In the genomic region with DNA sequence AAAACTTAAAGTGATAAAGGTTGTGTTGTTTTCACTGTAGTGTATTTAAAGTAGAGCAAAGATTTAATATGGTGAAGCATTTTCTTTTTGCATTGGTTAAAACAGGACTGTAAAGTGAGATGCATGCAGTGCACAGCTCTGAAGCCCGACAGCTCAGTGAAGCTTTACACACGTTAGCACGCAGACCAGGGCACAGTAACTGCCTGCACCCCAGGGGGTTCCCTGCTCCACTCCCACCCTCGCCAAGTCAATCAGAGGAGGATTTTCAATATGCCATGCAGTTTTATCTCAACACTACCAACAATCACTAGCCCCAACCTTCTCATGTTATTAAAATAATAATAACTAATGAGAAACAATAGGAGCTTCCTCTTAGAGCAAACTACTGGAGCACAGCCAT, we compare ENCODE assay signal across 37 cellular contexts. TPM values are rescaled to one million over a fixed set of nuclear protein-coding genes. Genes with fewer than 3 reads are reported as not detected.
"Had no signal": no experiment of that assay in that cellular context is flagged by ENCODE, and none has a peak within 500 bp of the region (broad histone marks: within the 10 kb centered on the region; RNA-seq: fewer than 3 reads in every experiment).

No MANE protein-coding gene starts in this region.

- H3K9ac ChIP-seq: parathyroid adenoma had no signal

- H3K4me3 ChIP-seq: ascending aorta, gastroesophageal sphincter, right atrium auricular region, smooth muscle cell, stomach, tibial artery, upper lobe of right lung had no signal

- H3K27ac ChIP-seq: ascending aorta, brain microvascular endothelial cell, gastroesophageal sphincter, parathyroid adenoma, right atrium auricular region, stomach, tibial artery, upper lobe of right lung had no signal

- H3K9me3 ChIP-seq: ascending aorta, gastroesophageal sphincter, right atrium auricular region, stomach, tibial artery, upper lobe of right lung had no signal

- H3K4me2 ChIP-seq: smooth muscle cell had no signal

- DNase-seq: activated CD4-positive, alpha-beta T cell treated with anti-CD3 and anti-CD28 coated beads for 4 hours; activated CD4-positive, alpha-beta T cell treated with anti-CD3 and anti-CD28 coated beads, Interleukin-2, amount 50 U/mL, for 4 hours; activated CD8-positive, alpha-beta memory T cell treated with anti-CD3 and anti-CD28 coated beads for 24 hours; activated CD8-positive, alpha-beta memory T cell treated with anti-CD3 and anti-CD28 coated beads, Interleukin-2, amount 50 U/mL, for 4 hours; activated gamma-delta T cell; activated naive CD4-positive, alpha-beta T cell treated with anti-CD3 and anti-CD28 coated beads, Interleukin-2, amount 10 ng/mL, durations not matched to agents 7 days and 5 days; activated naive CD8-positive, alpha-beta T cell treated with anti-CD3 and anti-CD28 coated beads, Interleukin-2, amount 10 ng/mL, durations not matched to agents 7 days and 5 days; activated T-cell treated with anti-CD3 and anti-CD28 coated beads, Interleukin-2, amount 50 U/mL, for 24 hours; brain microvascular endothelial cell; cortex of kidney; effector memory CD8-positive, alpha-beta T cell; head of caudate nucleus; hippocampal formation; kidney; left colon; midbrain; naive thymus-derived CD8-positive, alpha-beta T cell; stimulated activated CD4-positive, alpha-beta T cell treated with anti-CD3 and anti-CD28 coated beads, Interleukin-1b, Interleukin-23, amount 100 ng/mL, for 48 hours; stimulated activated CD4-positive, alpha-beta T cell treated with anti-CD3 and anti-CD28 coated beads, Interleukin-4, amount 100 ng/mL, for 4 hours; stimulated activated CD8-positive, alpha-beta memory T cell treated with anti-CD3 and anti-CD28 coated beads, Interleukin-4, amount 100 ng/mL, for 48 hours; stimulated activated naive B cell treated with anti-CD40 and anti-IgM and Interleukin-4, amounts not matched to agents 10 μg/mL and 1 μg/mL and 100 μg/mL, for 72 hours; stomach; T-helper 9 cell; tibial artery; upper lobe of right lung had no signal

- ATAC-seq: gastroesophageal sphincter, left colon had no signal

- H3K27me3 Mint-ChIP-seq: activated naive CD4-positive, alpha-beta T cell treated with anti-CD3 and anti-CD28 coated beads, Interleukin-2, amount 10 ng/mL, durations not matched to agents 7 days and 5 days; activated naive CD8-positive, alpha-beta T cell treated with anti-CD3 and anti-CD28 coated beads, Interleukin-2, amount 10 ng/mL, durations not matched to agents 7 days and 5 days; activated T-cell treated with anti-CD3 and anti-CD28 coated beads, Interleukin-2, amount 50 U/mL, for 24 hours; effector memory CD8-positive, alpha-beta T cell; memory B cell; naive thymus-derived CD8-positive, alpha-beta T cell; stimulated activated naive B cell treated with anti-CD40 and anti-IgM and Interleukin-4, amounts not matched to agents 10 μg/mL and 1 μg/mL and 100 μg/mL, for 72 hours had no signal

- H3K9me3 Mint-ChIP-seq: activated naive CD4-positive, alpha-beta T cell treated with anti-CD3 and anti-CD28 coated beads, Interleukin-2, amount 10 ng/mL, durations not matched to agents 7 days and 5 days; activated naive CD8-positive, alpha-beta T cell treated with anti-CD3 and anti-CD28 coated beads, Interleukin-2, amount 10 ng/mL, durations not matched to agents 7 days and 5 days; activated T-cell treated with anti-CD3 and anti-CD28 coated beads, Interleukin-2, amount 50 U/mL, for 24 hours; effector memory CD8-positive, alpha-beta T cell; memory B cell; naive thymus-derived CD8-positive, alpha-beta T cell; neural crest cell; stimulated activated naive B cell treated with anti-CD40 and anti-IgM and Interleukin-4, amounts not matched to agents 10 μg/mL and 1 μg/mL and 100 μg/mL, for 72 hours had no signal

- H3K79me2 ChIP-seq: parathyroid adenoma had no signal

- H2AFZ ChIP-seq: parathyroid adenoma had no signal

- H3K27ac Mint-ChIP-seq: activated naive CD4-positive, alpha-beta T cell treated with anti-CD3 and anti-CD28 coated beads, Interleukin-2, amount 10 ng/mL, durations not matched to agents 7 days and 5 days; stimulated activated naive B cell treated with anti-CD40 and anti-IgM and Interleukin-4, amounts not matched to agents 10 μg/mL and 1 μg/mL and 100 μg/mL, for 72 hours had no signal

- H3K4me3 Mint-ChIP-seq: activated naive CD4-positive, alpha-beta T cell treated with anti-CD3 and anti-CD28 coated beads, Interleukin-2, amount 10 ng/mL, durations not matched to agents 7 days and 5 days; activated naive CD8-positive, alpha-beta T cell treated with anti-CD3 and anti-CD28 coated beads, Interleukin-2, amount 10 ng/mL, durations not matched to agents 7 days and 5 days; activated T-cell treated with anti-CD3 and anti-CD28 coated beads, Interleukin-2, amount 50 U/mL, for 24 hours; effector memory CD8-positive, alpha-beta T cell; memory B cell; naive thymus-derived CD8-positive, alpha-beta T cell; neural crest cell; stimulated activated naive B cell treated with anti-CD40 and anti-IgM and Interleukin-4, amounts not matched to agents 10 μg/mL and 1 μg/mL and 100 μg/mL, for 72 hours had no signal

- FAIRE-seq: kidney, TTC549 had no signal

- H3K4me1 ChIP-seq: parathyroid adenoma, right atrium auricular region had no signal

- H3K27me3 ChIP-seq: ascending aorta, brain microvascular endothelial cell, gastroesophageal sphincter, right atrium auricular region, stomach, tibial artery, upper lobe of right lung had no signal

- H3K36me3 ChIP-seq: brain microvascular endothelial cell, upper lobe of right lung had no signal

RNA-seq across cellular contexts. Expression of gene BCL2L10, which starts 28.1 kb away (rescaled TPM):
- total RNA-seq: ascending aorta, cardiac septum, chondrocyte, endothelial cell of umbilical vein, neural crest cell, upper lobe of right lung had no signal
- polyA plus RNA-seq: fibroblast of lung; naive thymus-derived CD8-positive, alpha-beta T cell; smooth muscle cell had no signal
